2 cellular contexts compared by ENCODE assay signal in the genomic region with DNA sequence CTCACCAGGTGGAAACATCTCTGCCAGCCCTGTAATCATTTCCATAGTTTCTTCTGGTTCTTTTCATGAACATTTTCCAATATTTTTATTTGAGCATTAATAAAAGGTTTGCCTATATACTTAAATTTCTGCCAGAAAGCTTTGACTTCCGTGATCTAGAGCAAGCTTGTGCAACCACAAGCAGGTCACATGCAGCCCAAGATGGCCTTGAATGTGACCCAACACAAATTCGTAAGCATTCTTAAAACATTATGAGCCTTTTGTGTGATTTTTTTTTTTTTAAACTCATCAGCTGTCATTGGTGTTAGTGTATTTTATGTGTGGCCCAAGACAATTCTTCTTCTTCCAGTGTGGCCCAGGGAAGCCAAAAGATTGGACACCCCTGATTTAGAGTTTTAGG.
TF ChIP-seq lines count a peak whose summit lies in the region.

No MANE protein-coding gene starts in this region.

TF ChIP-seq in liver, 16 proteins besides CTCF, POLR2A, EP300 and RAD21 (continued from another document):
- no peak for TF ChIP-seq FOXA1 (IDR thresholded peaks at IDR 0.05)
- TF ChIP-seq HNF4A (conservative IDR thresholded peaks at IDR 0.05) = peak in 1 of 2 donors; percentile 26
- TF ChIP-seq YY1 (IDR thresholded peaks at IDR 0.05) = peak; percentile 57

TF ChIP-seq in HepG2, 621 proteins besides CTCF, POLR2A, EP300 and RAD21:
- TF ChIP-seq, protein P1, sequence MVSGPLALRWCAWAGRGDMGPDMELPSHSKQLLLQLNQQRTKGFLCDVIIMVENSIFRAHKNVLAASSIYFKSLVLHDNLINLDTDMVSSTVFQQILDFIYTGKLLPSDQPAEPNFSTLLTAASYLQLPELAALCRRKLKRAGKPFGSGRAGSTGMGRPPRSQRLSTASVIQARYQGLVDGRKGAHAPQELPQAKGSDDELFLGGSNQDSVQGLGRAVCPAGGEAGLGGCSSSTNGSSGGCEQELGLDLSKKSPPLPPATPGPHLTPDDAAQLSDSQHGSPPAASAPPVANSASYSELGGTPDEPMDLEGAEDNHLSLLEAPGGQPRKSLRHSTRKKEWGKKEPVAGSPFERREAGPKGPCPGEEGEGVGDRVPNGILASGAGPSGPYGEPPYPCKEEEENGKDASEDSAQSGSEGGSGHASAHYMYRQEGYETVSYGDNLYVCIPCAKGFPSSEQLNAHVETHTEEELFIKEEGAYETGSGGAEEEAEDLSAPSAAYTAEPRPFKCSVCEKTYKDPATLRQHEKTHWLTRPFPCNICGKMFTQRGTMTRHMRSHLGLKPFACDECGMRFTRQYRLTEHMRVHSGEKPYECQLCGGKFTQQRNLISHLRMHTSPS (CRISPR knock-in tag; IDR thresholded peaks at IDR 0.05; ENCODE audit: low read depth) = no peak
- TF ChIP-seq ZNF615 (CRISPR knock-in tag; IDR thresholded peaks at IDR 0.05; ENCODE audit: borderline replicate concordance) = no peak
- TF ChIP-seq MAFG (CRISPR knock-in tag; IDR thresholded peaks at IDR 0.05) = no peak
- TF ChIP-seq ZNF777 (CRISPR knock-in tag; IDR thresholded peaks at IDR 0.05) = no peak
- TF ChIP-seq, protein P2, sequence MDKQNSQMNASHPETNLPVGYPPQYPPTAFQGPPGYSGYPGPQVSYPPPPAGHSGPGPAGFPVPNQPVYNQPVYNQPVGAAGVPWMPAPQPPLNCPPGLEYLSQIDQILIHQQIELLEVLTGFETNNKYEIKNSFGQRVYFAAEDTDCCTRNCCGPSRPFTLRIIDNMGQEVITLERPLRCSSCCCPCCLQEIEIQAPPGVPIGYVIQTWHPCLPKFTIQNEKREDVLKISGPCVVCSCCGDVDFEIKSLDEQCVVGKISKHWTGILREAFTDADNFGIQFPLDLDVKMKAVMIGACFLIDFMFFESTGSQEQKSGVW (CRISPR knock-in tag; IDR thresholded peaks at IDR 0.05; ENCODE audit: borderline replicate concordance) = no peak
- TF ChIP-seq, protein P3, sequence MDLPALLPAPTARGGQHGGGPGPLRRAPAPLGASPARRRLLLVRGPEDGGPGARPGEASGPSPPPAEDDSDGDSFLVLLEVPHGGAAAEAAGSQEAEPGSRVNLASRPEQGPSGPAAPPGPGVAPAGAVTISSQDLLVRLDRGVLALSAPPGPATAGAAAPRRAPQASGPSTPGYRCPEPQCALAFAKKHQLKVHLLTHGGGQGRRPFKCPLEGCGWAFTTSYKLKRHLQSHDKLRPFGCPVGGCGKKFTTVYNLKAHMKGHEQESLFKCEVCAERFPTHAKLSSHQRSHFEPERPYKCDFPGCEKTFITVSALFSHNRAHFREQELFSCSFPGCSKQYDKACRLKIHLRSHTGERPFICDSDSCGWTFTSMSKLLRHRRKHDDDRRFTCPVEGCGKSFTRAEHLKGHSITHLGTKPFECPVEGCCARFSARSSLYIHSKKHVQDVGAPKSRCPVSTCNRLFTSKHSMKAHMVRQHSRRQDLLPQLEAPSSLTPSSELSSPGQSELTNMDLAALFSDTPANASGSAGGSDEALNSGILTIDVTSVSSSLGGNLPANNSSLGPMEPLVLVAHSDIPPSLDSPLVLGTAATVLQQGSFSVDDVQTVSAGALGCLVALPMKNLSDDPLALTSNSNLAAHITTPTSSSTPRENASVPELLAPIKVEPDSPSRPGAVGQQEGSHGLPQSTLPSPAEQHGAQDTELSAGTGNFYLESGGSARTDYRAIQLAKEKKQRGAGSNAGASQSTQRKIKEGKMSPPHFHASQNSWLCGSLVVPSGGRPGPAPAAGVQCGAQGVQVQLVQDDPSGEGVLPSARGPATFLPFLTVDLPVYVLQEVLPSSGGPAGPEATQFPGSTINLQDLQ (CRISPR knock-in tag; IDR thresholded peaks at IDR 0.05) = no peak
- TF ChIP-seq PITX1 (CRISPR knock-in tag; IDR thresholded peaks at IDR 0.05) = no peak
